10 cellular contexts compared by ENCODE assay signal in the genomic region with DNA sequence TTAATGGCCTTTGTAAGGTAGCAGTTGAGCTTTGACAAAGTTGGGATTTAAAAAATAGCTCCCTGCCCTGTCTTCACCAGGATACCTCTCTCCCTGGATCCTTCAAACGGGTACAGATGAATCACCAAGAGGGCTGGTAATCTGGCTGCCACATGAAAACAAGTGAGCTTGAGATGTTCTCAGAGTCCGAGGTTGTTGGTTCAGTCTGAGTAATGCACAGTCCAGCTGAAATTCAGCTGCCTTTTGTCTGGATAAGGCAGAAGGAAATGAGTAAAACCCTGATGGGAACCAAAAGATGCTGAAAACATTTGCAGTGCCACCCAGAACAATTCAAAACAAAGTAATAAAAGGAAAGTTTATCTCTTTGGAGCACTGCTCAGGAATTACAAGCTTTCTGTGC.
DNase-seq lines count a peak whose midpoint lies in the region; ATAC-seq and TF ChIP-seq lines count a peak whose summit lies in the region.
"Had no signal": no experiment of that assay in that cellular context is flagged by ENCODE, and none has a peak within 500 bp of the region (broad histone marks: within the 10 kb centered on the region; RNA-seq: fewer than 3 reads in every experiment).

No MANE protein-coding gene starts in this region.

- no peak for TF ChIP-seq RAD21 in SK-N-SH (IDR thresholded peaks at IDR 0.05; ENCODE audit: low read length)

- H3F3A ChIP-seq in SK-N-SH (replicated peaks; ENCODE audit: insufficient read depth) = peaks cover 44% of the 10 kb centered on the region

- CTCF ChIA-PET in SK-N-SH (lab: Yijun Ruan, JAX) = interaction anchor here (0.9 to 1.0 kb wide), 3 partner anchors 11 to 27 kb away, joined by 3 read pairs; no protein-coding TSS in a partner anchor

- POLR2A ChIA-PET in SK-N-SH (lab: Yijun Ruan, JAX) = no interaction called here

- DNase-seq in EH (ENCODE audit: low read depth) = peak; percentile 96
- DNase-seq in SK-N-SH = no peak
- DNase-seq in fibroblast of the conjunctiva (ENCODE audit: low read depth) = peak; percentile 53
- peak; percentile 94 for DNase-seq in renal cortical epithelial cell (ENCODE audit: low read depth)
- no peak for DNase-seq in NCI-H2029 (lab: John Stamatoyannopoulos, UW)
- no peak for DNase-seq in NCI-H524 treated with DMSO at 0.1 percent for 48 hours (lab: John Stamatoyannopoulos, UW)
- no peak for DNase-seq in iPS-NIHi7 (ENCODE audit: extremely low spot score)
- DNase-seq: activated CD8-positive, alpha-beta memory T cell treated with anti-CD3 and anti-CD28 coated beads, Interleukin-2, amount 50 U/mL, for 4 hours; DMS79 treated with DMSO at 0.1 percent for 48 hours had no signal

- peaks cover 0 to 38% of the 10 kb centered on the region in 2 experiments; a peak in 3 of 4 replicates for H3K4me1 ChIP-seq in SK-N-SH (ENCODE audit: control insufficient read depth in 1 of 2, insufficient read depth in 2 of 2, low read depth in 1 of 2, low read length in 1 of 2)

- H3K27ac ChIP-seq in SK-N-SH (ENCODE audit: low read depth in 2 of 2, low read length in 1 of 2) = peak overlapping the region; percentile 55 to 97; a peak in 3 of 4 replicates

- TF ChIP-seq CTCF in SK-N-SH (IDR thresholded peaks at IDR 0.05) = no peak

- peak overlapping the region; percentile 82 for H2AFZ ChIP-seq in SK-N-SH (ENCODE audit: low read depth)

- WGBS in SK-N-SH (ENCODE audit: low lambda C conversion rate) = 9% methylated on average over 2 of the region's 2 CpGs

- peak overlapping the region in 1 of 2 experiments; percentile 9; a peak in 1 of 4 replicates for H3K4me3 ChIP-seq in SK-N-SH (ENCODE audit: low read depth in 2 of 2, low read length in 1 of 2)

- no peaks in the 10 kb centered on the region for H3K36me3 ChIP-seq in SK-N-SH (replicated peaks in 1 of 2; ENCODE audit: control insufficient read depth in 1 of 2, insufficient read depth in 2 of 2, low read length in 1 of 2)

- TF ChIP-seq EP300 in SK-N-SH (IDR thresholded peaks at IDR 0.05; ENCODE audit: borderline replicate concordance in 1 of 2, low read depth in 1 of 2, low read length in 1 of 2) = peak in 1 of 2 experiments; percentile 68; a peak in 1 of 4 replicates

- ATAC-seq in GM21526 (IDR thresholded peaks at IDR 0.05; ENCODE audit: low FRiP score, unreplicated experiment) = no peak

- H3K27me3 ChIP-seq in SK-N-SH (ENCODE audit: insufficient read depth) = no peaks in the 10 kb centered on the region

- H3K9me3 ChIP-seq in SK-N-SH = no peaks in the 10 kb centered on the region

- no peaks in the 10 kb centered on the region for H3K9me2 ChIP-seq in SK-N-SH

- peak overlapping the region; percentile 77 for H3K9ac ChIP-seq in SK-N-SH

- no peaks in the 10 kb centered on the region for H3K79me2 ChIP-seq in SK-N-SH (ENCODE audit: insufficient read depth)

- H3K4me2 ChIP-seq in SK-N-SH = peak overlapping the region; percentile 49

- no peaks in the 10 kb centered on the region for H4K20me1 ChIP-seq in SK-N-SH (ENCODE audit: insufficient read depth)

TF ChIP-seq in SK-N-SH, 30 proteins besides CTCF, POLR2A, EP300 and RAD21 (continues in another document):
- TF ChIP-seq RFX5 (IDR thresholded peaks at IDR 0.05; ENCODE audit: low read length) (no peak), TEAD4 (IDR thresholded peaks at IDR 0.05; ENCODE audit: borderline replicate concordance, insufficient read depth) (peak; percentile 43; the same call in 1 of the 2 replicates), FOXJ3 (CRISPR knock-in tag; IDR thresholded peaks at IDR 0.05) (no peak), MXI1 (IDR thresholded peaks at IDR 0.05; ENCODE audit: low read depth, low read length) (no peak), GABPA (IDR thresholded peaks at IDR 0.05; ENCODE audit: low read depth) (no peak), YY1 (IDR thresholded peaks at IDR 0.05; ENCODE audit: low read depth) (0 out of 2 replicates have a peak, but pooled peaks have one; percentile 25), RXRA (IDR thresholded peaks at IDR 0.05; ENCODE audit: borderline replicate concordance, low read depth) (no peak), TAF1 (IDR thresholded peaks at IDR 0.05; ENCODE audit: borderline replicate concordance, low read depth, low read length) (peak; percentile 46; the same call in 1 of the 2 replicates), MEF2A (IDR thresholded peaks at IDR 0.05; ENCODE audit: borderline replicate concordance, low read depth) (no peak), POLR2AphosphoS5 (IDR thresholded peaks at IDR 0.05; ENCODE audit: low read depth, low read length) (peak; percentile 71; the same call in 1 of the 2 replicates), RCOR1 (IDR thresholded peaks at IDR 0.05; ENCODE audit: low read length) (no peak), GATA2 (CRISPR knock-in tag; IDR thresholded peaks at IDR 0.05) (no peak), FOXM1 (IDR thresholded peaks at IDR 0.05; ENCODE audit: low read depth) (no peak), REST (IDR thresholded peaks at IDR 0.05; ENCODE audit: low read depth, low read length) (no peak), CHD2 (IDR thresholded peaks at IDR 0.05; ENCODE audit: low read length, partially characterized antibody) (no peak), SIN3A (IDR thresholded peaks at IDR 0.05; ENCODE audit: borderline replicate concordance, low read depth, low read length) (no peak), SMC3 (IDR thresholded peaks at IDR 0.05; ENCODE audit: low read depth, low read length) (peak; percentile 3; the same call in 1 of the 2 replicates), NFIC (IDR thresholded peaks at IDR 0.05; ENCODE audit: borderline replicate concordance) (no peak; the same call in none of the 2 replicates), ELF1 (IDR thresholded peaks at IDR 0.05) (no peak), NRF1 (IDR thresholded peaks at IDR 0.05; ENCODE audit: low read depth, low read length) (no peak), TCF12 (IDR thresholded peaks at IDR 0.05) (peak; percentile 93), EZH2phosphoT487 (IDR thresholded peaks at IDR 0.05; ENCODE audit: borderline replicate concordance, low read depth) (no peak), FOSL2 (IDR thresholded peaks at IDR 0.05; ENCODE audit: borderline replicate concordance, low read depth) (peak; percentile 77), PBX3 (IDR thresholded peaks at IDR 0.05) (peak; percentile 58)
- TF ChIP-seq, protein P1, sequence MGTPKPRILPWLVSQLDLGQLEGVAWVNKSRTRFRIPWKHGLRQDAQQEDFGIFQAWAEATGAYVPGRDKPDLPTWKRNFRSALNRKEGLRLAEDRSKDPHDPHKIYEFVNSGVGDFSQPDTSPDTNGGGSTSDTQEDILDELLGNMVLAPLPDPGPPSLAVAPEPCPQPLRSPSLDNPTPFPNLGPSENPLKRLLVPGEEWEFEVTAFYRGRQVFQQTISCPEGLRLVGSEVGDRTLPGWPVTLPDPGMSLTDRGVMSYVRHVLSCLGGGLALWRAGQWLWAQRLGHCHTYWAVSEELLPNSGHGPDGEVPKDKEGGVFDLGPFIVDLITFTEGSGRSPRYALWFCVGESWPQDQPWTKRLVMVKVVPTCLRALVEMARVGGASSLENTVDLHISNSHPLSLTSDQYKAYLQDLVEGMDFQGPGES (IDR thresholded peaks at IDR 0.05; ENCODE audit: low read depth, low read length) = no peak
- TF ChIP-seq, protein P2, sequence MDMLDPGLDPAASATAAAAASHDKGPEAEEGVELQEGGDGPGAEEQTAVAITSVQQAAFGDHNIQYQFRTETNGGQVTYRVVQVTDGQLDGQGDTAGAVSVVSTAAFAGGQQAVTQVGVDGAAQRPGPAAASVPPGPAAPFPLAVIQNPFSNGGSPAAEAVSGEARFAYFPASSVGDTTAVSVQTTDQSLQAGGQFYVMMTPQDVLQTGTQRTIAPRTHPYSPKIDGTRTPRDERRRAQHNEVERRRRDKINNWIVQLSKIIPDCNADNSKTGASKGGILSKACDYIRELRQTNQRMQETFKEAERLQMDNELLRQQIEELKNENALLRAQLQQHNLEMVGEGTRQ (IDR thresholded peaks at IDR 0.05; ENCODE audit: borderline replicate concordance, low read depth, low read length) = no peak

Comparison
In these comparisons a context has a peak if more than half of its experiments do, and no peak if none do; other contexts are left out.
1. DNase-seq: peak in EH (single experiment), fibroblast of the conjunctiva (single experiment) and renal cortical epithelial cell (single experiment); none in SK-N-SH (single experiment), NCI-H2029 (single experiment), NCI-H524 treated with DMSO at 0.1 percent for 48 hours (single experiment) and iPS-NIHi7 (single experiment).